Comparison of ENCODE assay signal across 31 cellular contexts in the genomic region with DNA sequence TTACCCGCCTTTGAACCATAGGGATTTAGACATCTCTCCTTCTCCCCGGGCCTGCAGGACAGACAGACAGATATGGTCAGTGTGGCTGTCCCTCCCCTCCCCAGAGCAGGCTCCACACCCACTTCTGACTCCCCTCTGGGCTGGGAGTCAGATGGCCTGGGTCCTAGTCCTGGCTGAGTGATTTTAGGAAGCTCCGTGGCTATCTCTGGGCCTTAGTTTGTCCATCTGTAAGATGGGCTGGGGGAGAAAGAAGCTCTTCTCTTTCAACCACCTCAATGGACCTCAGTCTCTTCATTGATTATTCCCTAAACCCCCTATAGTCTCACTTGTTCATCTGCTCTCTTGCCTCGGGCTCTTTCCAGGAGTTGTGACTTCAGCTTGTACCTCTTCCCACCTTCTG. TPM values are rescaled to one million over a fixed set of nuclear protein-coding genes. Genes with fewer than 3 reads are reported as not detected.
"Had no signal": no experiment of that assay in that cellular context is flagged by ENCODE, and none has a peak within 500 bp of the region (broad histone marks: within the 10 kb centered on the region; RNA-seq: fewer than 3 reads in every experiment).

No MANE protein-coding gene starts in this region.

- H3K36me3 ChIP-seq: neural progenitor cell, neutrophil, pancreas, spleen, suprapubic skin, tibial artery, transverse colon, upper lobe of right lung, uterus had no signal

- H3K4me3 ChIP-seq: neural progenitor cell, pancreas, psoas muscle, skin epidermis, smooth muscle cell, spleen, suprapubic skin, testis, tibial artery, transverse colon, upper lobe of right lung, uterus had no signal

- H3K9ac ChIP-seq: neural progenitor cell had no signal

- H3K27me3 Mint-ChIP-seq: progenitor cell of endocrine pancreas, type B pancreatic cell had no signal

- H3K4me2 ChIP-seq: neural progenitor cell, smooth muscle cell had no signal

- ATAC-seq: naive thymus-derived CD4-positive, alpha-beta T cell; natural killer cell; pancreas; psoas muscle; right cardiac atrium; sciatic nerve; stimulated activated memory B cell treated with anti-CD40 and anti-IgM and Interleukin-4, amounts not matched to agents 10 μg/mL and 1 μg/mL and 100 μg/mL, for 72 hours; stimulated activated naive CD8-positive, alpha-beta T cell treated with anti-CD3 and anti-CD28 coated beads, Interleukin-15, amount 100 ng/mL, for 72 hours; stimulated activated naive CD8-positive, alpha-beta T cell treated with anti-CD3 and anti-CD28 coated beads, Interleukin-15, Interleukin-2, amounts not matched to agents 100 U/mL and 50 U/mL, for 24 hours; upper lobe of right lung had no signal

- H2AFZ ChIP-seq: neural progenitor cell had no signal

- H3K4me3 Mint-ChIP-seq: naive thymus-derived CD4-positive, alpha-beta T cell; natural killer cell; nephron; neural progenitor cell; stimulated activated memory B cell treated with anti-CD40 and anti-IgM and Interleukin-4, amounts not matched to agents 10 μg/mL and 1 μg/mL and 100 μg/mL, for 72 hours; stimulated activated naive CD8-positive, alpha-beta T cell treated with anti-CD3 and anti-CD28 coated beads, Interleukin-15, amount 100 ng/mL, for 72 hours; type B pancreatic cell had no signal

- H3K27ac ChIP-seq: neural progenitor cell, neutrophil, pancreas, psoas muscle, skin epidermis, spleen, suprapubic skin, testis, tibial artery, transverse colon, upper lobe of right lung, uterus had no signal

- H3K27me3 ChIP-seq: neural progenitor cell, neutrophil, pancreas, testis, transverse colon, upper lobe of right lung, uterus had no signal

- FAIRE-seq: pancreas had no signal

- H3K9me3 Mint-ChIP-seq: natural killer cell; neural progenitor cell; stimulated activated naive CD8-positive, alpha-beta T cell treated with anti-CD3 and anti-CD28 coated beads, Interleukin-15, amount 100 ng/mL, for 72 hours; type B pancreatic cell had no signal

- DNase-seq: naive thymus-derived CD4-positive, alpha-beta T cell; natural killer cell; nucleus accumbens; right cardiac atrium; spleen; stimulated activated CD4-positive, alpha-beta T cell treated with anti-CD3 and anti-CD28 coated beads, Interleukin-12 subunit alpha, Interleukin-12 subunit beta, amount 100 ng/mL, for 4 hours; stimulated activated CD4-positive, alpha-beta T cell treated with anti-CD3 and anti-CD28 coated beads, Interleukin-1b, Interleukin-23, amount 100 ng/mL, for 48 hours; stimulated activated CD4-positive, alpha-beta T cell treated with anti-CD3 and anti-CD28 coated beads, Interleukin-4, amount 100 ng/mL, for 1 hour; stimulated activated CD4-positive, alpha-beta T cell treated with anti-CD3 and anti-CD28 coated beads, Interleukin-4, amount 100 ng/mL, for 4 hours; stimulated activated CD8-positive, alpha-beta memory T cell treated with anti-CD3 and anti-CD28 coated beads, Interleukin-4, amount 100 ng/mL, for 48 hours; stimulated activated naive CD4-positive, alpha-beta T cell; stimulated activated naive CD8-positive, alpha-beta T cell treated with anti-CD3 and anti-CD28 coated beads, Interleukin-15, amount 100 ng/mL, for 72 hours; stimulated activated naive CD8-positive, alpha-beta T cell treated with anti-CD3 and anti-CD28 coated beads, Interleukin-15, Interleukin-2, amounts not matched to agents 100 U/mL and 50 U/mL, for 24 hours; substantia nigra; testis; tibial artery; transverse colon; upper lobe of right lung; uterus had no signal

- H3K4me1 ChIP-seq: neural progenitor cell, pancreas, psoas muscle, spleen, suprapubic skin, testis, transverse colon, upper lobe of right lung, uterus had no signal

- H3K27ac Mint-ChIP-seq: naive thymus-derived CD4-positive, alpha-beta T cell; natural killer cell; nephron; neural progenitor cell; progenitor cell of endocrine pancreas; stimulated activated memory B cell treated with anti-CD40 and anti-IgM and Interleukin-4, amounts not matched to agents 10 μg/mL and 1 μg/mL and 100 μg/mL, for 72 hours; type B pancreatic cell had no signal

- H3K9me3 ChIP-seq: neutrophil, pancreas, psoas muscle, spleen, suprapubic skin, testis, transverse colon, upper lobe of right lung, uterus had no signal

- H3K4me1 Mint-ChIP-seq: natural killer cell; nephron; neural progenitor cell; stimulated activated memory B cell treated with anti-CD40 and anti-IgM and Interleukin-4, amounts not matched to agents 10 μg/mL and 1 μg/mL and 100 μg/mL, for 72 hours; stimulated activated naive CD8-positive, alpha-beta T cell treated with anti-CD3 and anti-CD28 coated beads, Interleukin-15, amount 100 ng/mL, for 72 hours had no signal

- H3K36me3 Mint-ChIP-seq: naive thymus-derived CD4-positive, alpha-beta T cell; natural killer cell; stimulated activated memory B cell treated with anti-CD40 and anti-IgM and Interleukin-4, amounts not matched to agents 10 μg/mL and 1 μg/mL and 100 μg/mL, for 72 hours; type B pancreatic cell had no signal

RNA-seq across cellular contexts. Expression of a gene that starts 35.5 kb away (rescaled TPM):
- total RNA-seq: natural killer cell had no signal
